In genomic region chr6:109455502-109456282, GRCh38 we compare ENCODE assay signal across 8 cellular contexts. TPM values are rescaled to one million over a fixed set of nuclear protein-coding genes. Genes with fewer than 3 reads are reported as not detected.
DNase-seq lines count a peak whose midpoint lies in the region; ATAC-seq, FAIRE-seq and TF ChIP-seq lines count a peak whose summit lies in the region.

Gene MICAL1, minus strand, starts transcription at chr6:109455772. Its CDS starts 1,576 bp downstream, at chr6:109454196.

- H3K27me3 ChIP-seq in transverse colon = no peaks in the 10 kb centered on the region

- H3K4me3 ChIP-seq in transverse colon = peak within 1 kb of the TSS; percentile 44 to 89 (median 66)

- peak; percentile 63 for TF ChIP-seq POLR2A in transverse colon (IDR thresholded peaks at IDR 0.05)

- WGBS in transverse colon (ENCODE audit: low coverage in 1 of 2), 2 donors = 0% methylated on average over 10 to 61 of the region's 85 CpGs

- H3K27ac ChIP-seq in transverse colon = peak within 1 kb of the TSS; percentile 84 to 93 (median 87)

- DNase-seq in DMS79 (lab: John Stamatoyannopoulos, UW) = peak; percentile 71
- DNase-seq in HTR-8/SVneo (ENCODE audit: insufficient read length, low spot score) = peak; percentile 61
- peak; percentile 50 to 87 for DNase-seq in SHP77 (lab: John Stamatoyannopoulos, UW)
- peak; percentile 56 for DNase-seq in activated gamma-delta T cell treated with anti-CD3 and anti-CD28 coated beads, Interleukin-2, amount 50 U/mL, for 16 hours (ENCODE audit: low read depth)
- peak; percentile 84 for DNase-seq in germinal center (ENCODE audit: low spot score)
- no peak for DNase-seq in omental fat pad (ENCODE audit: low spot score)
- peak; percentile 90 for DNase-seq in transverse colon

- H3K36me3 ChIP-seq in transverse colon = no peaks in the 10 kb centered on the region

- intact Hi-C loops in transverse colon (cut with DNase I; ENCODE audit: low total_unique reads) = no loop called here

- ATAC-seq in GM21367 (IDR thresholded peaks at IDR 0.05; ENCODE audit: unreplicated experiment) (peak; percentile 37), omental fat pad (ENCODE audit: low FRiP score) (peak; percentile 75)

- in situ Hi-C loops in transverse colon (cut with MboI; ENCODE audit: low pct_ligation_motif_present in 1 of 4, low pct_unique_long_range_greater_than_20kb in 1 of 4, low sequenced_read_pairs in 3 of 4) = loop anchor here in 2 of 4 donors (10.0 kb wide), 1 partner anchor 71 kb away; the partner anchor contains the start of gene CD164 (in 2 of the 2)

- TF ChIP-seq CTCF in omental fat pad (IDR thresholded peaks at IDR 0.05) = no peak
- TF ChIP-seq CTCF in transverse colon (IDR thresholded peaks at IDR 0.05) = peak in 4 of 5 experiments; percentile 43 to 60 (median 48)

- peaks cover 14 to 37% (median 33%) of the 10 kb centered on the region in 4 donors for H3K4me1 ChIP-seq in transverse colon

- no peaks in the 10 kb centered on the region for H3K9me3 ChIP-seq in transverse colon

- FAIRE-seq in HTR-8/SVneo (lab: Jason Lieb, UNC) = peak; percentile 31

- no peak for TF ChIP-seq EP300 in transverse colon (IDR thresholded peaks at IDR 0.05; ENCODE audit: low read depth)

RNA-seq across cellular contexts. Expression of gene MICAL1, which starts in this region (rescaled TPM):
- 10 to 100 TPM; 14.0 to 48.7 (median 30.2) TPM for total RNA-seq in omental fat pad
- total RNA-seq in transverse colon = 100 to 1,000 TPM in 2 of 4 donors, 10 to 100 TPM in 2; 85.3 to 241 (median 121) TPM

Comparison
In these comparisons a context has a peak if more than half of its experiments do, and no peak if none do; other contexts are left out.
1. CTCF ChIP-seq: peak in transverse colon (4 of 5); none in omental fat pad (0 of 3).